20 cellular contexts compared by ENCODE assay signal in the genomic region with DNA sequence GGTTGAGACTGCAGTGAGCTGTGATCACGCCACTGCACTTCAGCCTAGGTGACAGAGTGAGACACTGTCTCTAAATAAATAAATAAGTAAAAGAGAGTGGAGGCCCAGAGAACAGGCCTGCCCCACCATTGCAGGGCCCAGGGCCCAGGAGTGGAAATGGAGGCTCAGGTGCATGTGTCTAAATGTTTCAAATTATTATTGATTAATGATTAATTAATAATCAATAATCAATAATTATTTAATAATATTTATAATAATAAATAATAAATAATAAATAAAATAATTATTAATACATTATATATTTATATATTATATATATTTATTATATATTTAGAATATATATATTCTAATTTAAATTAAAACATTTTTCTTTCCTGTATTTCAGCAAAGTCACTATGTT. TPM values are rescaled to one million over a fixed set of nuclear protein-coding genes. Genes with fewer than 3 reads are reported as not detected.
DNase-seq lines count a peak whose midpoint lies in the region; ATAC-seq, FAIRE-seq and TF ChIP-seq lines count a peak whose summit lies in the region.
"Had no signal": no experiment of that assay in that cellular context is flagged by ENCODE, and none has a peak within 500 bp of the region (broad histone marks: within the 10 kb centered on the region; RNA-seq: fewer than 3 reads in every experiment).

No MANE protein-coding gene starts in this region.

- H2AK5ac ChIP-seq in neuronal stem cell (ENCODE audit: low read depth, low read length): no peak overlapping the region

- H3K27ac ChIP-seq in pancreas (no peak overlapping the region), neuronal stem cell (replicated peaks; ENCODE audit: low read length) (no peak overlapping the region)
- H3K27ac ChIP-seq: A549, C4-2B had no signal

- H3K4me2 ChIP-seq in neuronal stem cell (ENCODE audit: insufficient read depth, low read length, poor library complexity, severe bottlenecking): no peak overlapping the region
- H3K4me2 ChIP-seq: A549 had no signal

- H3K9ac ChIP-seq in neuronal stem cell (ENCODE audit: low read depth, low read length, poor library complexity): no peak overlapping the region

- H3K4me3 ChIP-seq in pancreas: no peak overlapping the region
- H3K4me3 ChIP-seq in neuronal stem cell (ENCODE audit: low read length in 2 of 2): no peak overlapping the region
- H3K4me3 ChIP-seq: A549, GM12878 had no signal

- no peaks in the 10 kb centered on the region for H3K79me1 ChIP-seq in neuronal stem cell (ENCODE audit: low read depth, low read length)

- no peak overlapping the region for H2AFZ ChIP-seq in neuronal stem cell (ENCODE audit: low read length)

- DNase-seq in RCC 7860 (ENCODE audit: low spot score) (no peak), pancreas (no peak), pons (ENCODE audit: low spot score) (no peak), neuronal stem cell (ENCODE audit: low spot score) (no peak), D721Med (ENCODE audit: insufficient read length, low spot score) (no peak)
- DNase-seq: AML-193; Caco-2; CD4-positive, alpha-beta T cell; DMS153; DMS79 treated with DMSO at 0.1 percent for 48 hours; H9; IMR-90; KBM-7 had no signal

- FAIRE-seq in RCC 7860 (lab: Jason Lieb, UNC): peak; percentile 92
- peak; percentile 96 for FAIRE-seq in colon (lab: Jason Lieb, UNC)
- FAIRE-seq in pancreas (lab: Jason Lieb, UNC): peak; percentile 96
- FAIRE-seq in D721Med (lab: Jason Lieb, UNC): no peak
- FAIRE-seq: A549, GM12878, H1, HTR-8/SVneo had no signal

- intact Hi-C loops in pancreas (cut with DNase I): no loop called here

- ATAC-seq in pancreas (no peak), HG03159 (IDR thresholded peaks at IDR 0.05; ENCODE audit: unreplicated experiment) (no peak)
- ATAC-seq: A549, GM12878 had no signal

- H4K91ac ChIP-seq in neuronal stem cell (ENCODE audit: low read depth, low read length, poor library complexity): no peak overlapping the region

- no peak overlapping the region for H2BK12ac ChIP-seq in neuronal stem cell (ENCODE audit: low read length)

- no peak overlapping the region for H2BK5ac ChIP-seq in neuronal stem cell (ENCODE audit: low read length)

- TF ChIP-seq CTCF in pancreas (IDR thresholded peaks at IDR 0.05) (no peak), D721Med (IDR thresholded peaks at IDR 0.05; ENCODE audit: insufficient read depth, missing control alignments) (no peak)

- 98 to 100% methylated on average over 1 of the region's 1 CpG for WGBS in pancreas, 2 donors
- no CpG with 5 or more reads among the region's 1 CpG for WGBS in neuronal stem cell (ENCODE audit: extremely low coverage in 2 of 2, insufficient read length in 2 of 2, insufficient replicate concordance in 1 of 2), 2 donors

- H3K4me1 ChIP-seq in pancreas (no peaks in the 10 kb centered on the region), neuronal stem cell (ENCODE audit: control insufficient read depth in 2 of 2, insufficient read depth in 1 of 2, low read depth in 1 of 2, low read length in 2 of 2) (peaks cover 0 to 2% of the 10 kb centered on the region in 2 donors)
- H3K4me1 ChIP-seq: A549, Caco-2 had no signal

- no peak overlapping the region for H4K8ac ChIP-seq in neuronal stem cell (ENCODE audit: low read depth, low read length)

- no peak overlapping the region for H3K4ac ChIP-seq in neuronal stem cell (ENCODE audit: low read length)

- H3K27me3 ChIP-seq in pancreas (no peaks in the 10 kb centered on the region), neuronal stem cell (ENCODE audit: control insufficient read depth in 3 of 3, insufficient read depth in 3 of 3, low read depth in 1 of 3, low read length in 3 of 3) (no peaks in the 10 kb centered on the region)

- no peak overlapping the region for H3K23ac ChIP-seq in neuronal stem cell (ENCODE audit: low read depth, low read length, poor library complexity)

- H3K36me3 ChIP-seq in pancreas (no peaks in the 10 kb centered on the region), neuronal stem cell (replicated peaks in 1 of 2; ENCODE audit: control insufficient read depth in 2 of 2, insufficient read depth in 2 of 2, low read length in 2 of 2) (no peaks in the 10 kb centered on the region)

- H3K9me3 ChIP-seq in pancreas (no peaks in the 10 kb centered on the region), neuronal stem cell (replicated peaks in 1 of 2; ENCODE audit: control insufficient read depth in 2 of 2, insufficient read depth in 1 of 2, low read depth in 1 of 2, low read length in 2 of 2) (no peaks in the 10 kb centered on the region)
- H3K9me3 ChIP-seq: A549, Caco-2 had no signal

- no peak overlapping the region for H2BK120ac ChIP-seq in neuronal stem cell (ENCODE audit: low read depth, low read length)

- no peak overlapping the region for H2BK15ac ChIP-seq in neuronal stem cell (ENCODE audit: low read length)

- no peak overlapping the region for H3K18ac ChIP-seq in neuronal stem cell (ENCODE audit: low read length)

- H3K14ac ChIP-seq in neuronal stem cell (ENCODE audit: low read length): no peak overlapping the region

RNA-seq across cellular contexts. Expression of a gene that starts 53.7 kb away (rescaled TPM):
- 10 to 100 TPM in 1 of 6 donors, 1 to 10 TPM in 5; 5.8 to 12.2 (median 7.7) TPM for total RNA-seq in pancreas
- 1 to 10 TPM; 4.3 to 8.7 TPM for polyA plus RNA-seq in pancreas
- 13.4 TPM for polyA plus RNA-seq in neuronal stem cell (2013, experiment 1 of 2)
- 14.2 TPM for polyA plus RNA-seq in neuronal stem cell (2013, experiment 2 of 2)
